Comparison of ENCODE assay signal across 1 cellular context in the genomic region with DNA sequence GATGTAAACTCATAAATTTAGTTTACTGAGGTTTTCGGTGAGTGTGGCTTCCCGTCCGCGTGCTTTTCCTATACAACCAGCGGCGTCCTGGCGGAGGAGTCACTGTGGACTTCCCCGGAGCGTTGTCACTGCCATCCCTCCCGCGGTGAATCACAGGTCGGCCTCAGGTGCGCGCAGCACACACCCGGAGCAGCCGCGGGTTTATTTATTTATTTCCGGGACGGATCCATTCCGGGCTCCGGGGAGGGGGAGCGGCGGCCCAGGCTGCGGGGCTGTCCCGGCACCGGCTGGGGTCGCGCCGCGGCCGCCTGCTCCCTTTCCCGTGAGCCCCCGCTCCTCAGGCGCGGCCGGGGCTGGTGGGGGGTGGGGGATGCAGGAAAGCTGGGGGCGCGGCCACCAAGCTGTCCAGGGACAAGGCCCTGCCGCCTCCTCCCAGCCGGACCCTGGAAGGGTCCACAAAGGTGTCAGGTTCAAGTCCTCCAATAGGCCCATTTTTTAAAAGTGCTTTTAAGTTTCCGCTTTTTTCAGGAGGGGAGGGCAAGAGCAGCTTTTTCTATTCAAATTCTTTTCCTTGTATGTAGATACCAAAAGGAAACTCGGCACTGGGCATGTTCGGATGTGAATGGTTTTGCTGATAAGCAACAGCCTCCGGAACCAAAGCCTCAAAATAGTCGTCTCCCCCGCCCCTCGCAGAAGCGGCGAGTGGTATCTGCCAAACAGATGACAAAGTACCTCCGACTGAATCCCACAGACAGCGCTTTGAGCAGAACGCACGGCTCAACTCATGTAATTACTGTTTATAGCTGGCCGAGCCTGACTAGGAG.
TF ChIP-seq lines count a peak whose summit lies in the region.

No MANE protein-coding gene starts in this region.

TF ChIP-seq in K562, 482 proteins besides CTCF, POLR2A, EP300 and RAD21 (continued from another document and continues in another):
- TF ChIP-seq, protein P1, sequence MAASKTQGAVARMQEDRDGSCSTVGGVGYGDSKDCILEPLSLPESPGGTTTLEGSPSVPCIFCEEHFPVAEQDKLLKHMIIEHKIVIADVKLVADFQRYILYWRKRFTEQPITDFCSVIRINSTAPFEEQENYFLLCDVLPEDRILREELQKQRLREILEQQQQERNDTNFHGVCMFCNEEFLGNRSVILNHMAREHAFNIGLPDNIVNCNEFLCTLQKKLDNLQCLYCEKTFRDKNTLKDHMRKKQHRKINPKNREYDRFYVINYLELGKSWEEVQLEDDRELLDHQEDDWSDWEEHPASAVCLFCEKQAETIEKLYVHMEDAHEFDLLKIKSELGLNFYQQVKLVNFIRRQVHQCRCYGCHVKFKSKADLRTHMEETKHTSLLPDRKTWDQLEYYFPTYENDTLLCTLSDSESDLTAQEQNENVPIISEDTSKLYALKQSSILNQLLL (CRISPR knock-in tag; IDR thresholded peaks at IDR 0.05; ENCODE audit: borderline replicate concordance): no peak
- TF ChIP-seq KDM4B (IDR thresholded peaks at IDR 0.05; ENCODE audit: borderline replicate concordance in 2 of 2, low read depth in 1 of 2) (0 out of 4 replicates have a peak, but pooled peaks of 1 of the 2 experiments have one; percentile 68), ZNF134 (CRISPR knock-in tag; conservative IDR thresholded peaks at IDR 0.05) (peak; percentile 81), ZNF41 (CRISPR knock-in tag; conservative IDR thresholded peaks at IDR 0.05) (no peak), EGR1 (conservative IDR thresholded peaks at IDR 0.05) (0 out of 2 replicates have a peak, but pooled peaks have one; percentile 9), SOX6 (IDR thresholded peaks at IDR 0.05) (peak; percentile 76; the same call in 1 of the 2 replicates), ZBTB1 (CRISPR knock-in tag; IDR thresholded peaks at IDR 0.05; ENCODE audit: borderline replicate concordance, low read depth) (no peak), CXXC5 (CRISPR knock-in tag; IDR thresholded peaks at IDR 0.05) (peak; percentile 62; the same call in 1 of the 2 replicates), SRSF9 (IDR thresholded peaks at IDR 0.05; ENCODE audit: borderline replicate concordance, low read depth, low read length) (no peak), MEF2A (IDR thresholded peaks at IDR 0.05; ENCODE audit: control insufficient read depth, low read depth, low read length) (peak; percentile 84), CC2D1A (IDR thresholded peaks at IDR 0.05) (peak; percentile 75; the same call in 1 of the 2 replicates), FOXM1 (IDR thresholded peaks at IDR 0.05; ENCODE audit: low read depth) (peak; percentile 88), FOXM1 (CRISPR knock-in tag; IDR thresholded peaks at IDR 0.05; ENCODE audit: low read depth) (no peak), POLR2AphosphoS2 (IDR thresholded peaks at IDR 0.05; ENCODE audit: low read length) (0 out of 2 replicates have a peak, but pooled peaks have one; percentile 47), ARNT (IDR thresholded peaks at IDR 0.05) (0 out of 4 replicates have a peak, but pooled peaks have one; percentile 38 to 54), PHB2 (IDR thresholded peaks at IDR 0.05; ENCODE audit: low read depth) (no peak), KDM5B (IDR thresholded peaks at IDR 0.05; ENCODE audit: insufficient replicate concordance, low read depth, low read length) (peak; percentile 56), PHTF2 (CRISPR knock-in tag; IDR thresholded peaks at IDR 0.05) (no peak), DIDO1 (tag; IDR thresholded peaks at IDR 0.05; ENCODE audit: low read depth) (no peak), ZNF184 (CRISPR knock-in tag; IDR thresholded peaks at IDR 0.05) (no peak), MBD2 (IDR thresholded peaks at IDR 0.05; ENCODE audit: borderline replicate concordance, low read depth) (peak; percentile 56; the same call in 1 of the 2 replicates), FIP1L1 (IDR thresholded peaks at IDR 0.05; ENCODE audit: low read depth, low read length, poor library complexity, severe bottlenecking) (no peak), ZNF124 (CRISPR knock-in tag; IDR thresholded peaks at IDR 0.05) (no peak), CEBPB (tag; IDR thresholded peaks at IDR 0.05) (no peak), FOXK2 (conservative IDR thresholded peaks at IDR 0.05 in 1 of 2, IDR thresholded peaks at IDR 0.05 in 1 of 2; ENCODE audit: low read depth in 2 of 2) (peak; percentile 78 to 96), ZNF830 (CRISPR knock-in tag; IDR thresholded peaks at IDR 0.05) (no peak), LCOR (CRISPR knock-in tag; IDR thresholded peaks at IDR 0.05) (peak; percentile 94), CCAR2 (IDR thresholded peaks at IDR 0.05; ENCODE audit: low read depth, low read length) (no peak), ZNF384 (IDR thresholded peaks at IDR 0.05; ENCODE audit: low read depth, low read length) (no peak), ILK (tag; IDR thresholded peaks at IDR 0.05; ENCODE audit: borderline replicate concordance, low read depth) (no peak)
- TF ChIP-seq, protein P2, sequence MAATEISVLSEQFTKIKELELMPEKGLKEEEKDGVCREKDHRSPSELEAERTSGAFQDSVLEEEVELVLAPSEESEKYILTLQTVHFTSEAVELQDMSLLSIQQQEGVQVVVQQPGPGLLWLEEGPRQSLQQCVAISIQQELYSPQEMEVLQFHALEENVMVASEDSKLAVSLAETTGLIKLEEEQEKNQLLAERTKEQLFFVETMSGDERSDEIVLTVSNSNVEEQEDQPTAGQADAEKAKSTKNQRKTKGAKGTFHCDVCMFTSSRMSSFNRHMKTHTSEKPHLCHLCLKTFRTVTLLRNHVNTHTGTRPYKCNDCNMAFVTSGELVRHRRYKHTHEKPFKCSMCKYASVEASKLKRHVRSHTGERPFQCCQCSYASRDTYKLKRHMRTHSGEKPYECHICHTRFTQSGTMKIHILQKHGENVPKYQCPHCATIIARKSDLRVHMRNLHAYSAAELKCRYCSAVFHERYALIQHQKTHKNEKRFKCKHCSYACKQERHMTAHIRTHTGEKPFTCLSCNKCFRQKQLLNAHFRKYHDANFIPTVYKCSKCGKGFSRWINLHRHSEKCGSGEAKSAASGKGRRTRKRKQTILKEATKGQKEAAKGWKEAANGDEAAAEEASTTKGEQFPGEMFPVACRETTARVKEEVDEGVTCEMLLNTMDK (IDR thresholded peaks at IDR 0.05; ENCODE audit: borderline replicate concordance, insufficient read depth, low read depth, low read length, poor library complexity, severe bottlenecking): no peak
- TF ChIP-seq, protein P3, sequence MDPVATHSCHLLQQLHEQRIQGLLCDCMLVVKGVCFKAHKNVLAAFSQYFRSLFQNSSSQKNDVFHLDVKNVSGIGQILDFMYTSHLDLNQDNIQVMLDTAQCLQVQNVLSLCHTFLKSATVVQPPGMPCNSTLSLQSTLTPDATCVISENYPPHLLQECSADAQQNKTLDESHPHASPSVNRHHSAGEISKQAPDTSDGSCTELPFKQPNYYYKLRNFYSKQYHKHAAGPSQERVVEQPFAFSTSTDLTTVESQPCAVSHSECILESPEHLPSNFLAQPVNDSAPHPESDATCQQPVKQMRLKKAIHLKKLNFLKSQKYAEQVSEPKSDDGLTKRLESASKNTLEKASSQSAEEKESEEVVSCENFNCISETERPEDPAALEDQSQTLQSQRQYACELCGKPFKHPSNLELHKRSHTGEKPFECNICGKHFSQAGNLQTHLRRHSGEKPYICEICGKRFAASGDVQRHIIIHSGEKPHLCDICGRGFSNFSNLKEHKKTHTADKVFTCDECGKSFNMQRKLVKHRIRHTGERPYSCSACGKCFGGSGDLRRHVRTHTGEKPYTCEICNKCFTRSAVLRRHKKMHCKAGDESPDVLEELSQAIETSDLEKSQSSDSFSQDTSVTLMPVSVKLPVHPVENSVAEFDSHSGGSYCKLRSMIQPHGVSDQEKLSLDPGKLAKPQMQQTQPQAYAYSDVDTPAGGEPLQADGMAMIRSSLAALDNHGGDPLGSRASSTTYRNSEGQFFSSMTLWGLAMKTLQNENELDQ (CRISPR knock-in tag; IDR thresholded peaks at IDR 0.05; ENCODE audit: borderline replicate concordance): no peak
- TF ChIP-seq, protein P4, sequence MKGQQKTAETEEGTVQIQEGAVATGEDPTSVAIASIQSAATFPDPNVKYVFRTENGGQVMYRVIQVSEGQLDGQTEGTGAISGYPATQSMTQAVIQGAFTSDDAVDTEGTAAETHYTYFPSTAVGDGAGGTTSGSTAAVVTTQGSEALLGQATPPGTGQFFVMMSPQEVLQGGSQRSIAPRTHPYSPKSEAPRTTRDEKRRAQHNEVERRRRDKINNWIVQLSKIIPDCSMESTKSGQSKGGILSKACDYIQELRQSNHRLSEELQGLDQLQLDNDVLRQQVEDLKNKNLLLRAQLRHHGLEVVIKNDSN (CRISPR knock-in tag; IDR thresholded peaks at IDR 0.05): no peak
- TF ChIP-seq, protein P5, sequence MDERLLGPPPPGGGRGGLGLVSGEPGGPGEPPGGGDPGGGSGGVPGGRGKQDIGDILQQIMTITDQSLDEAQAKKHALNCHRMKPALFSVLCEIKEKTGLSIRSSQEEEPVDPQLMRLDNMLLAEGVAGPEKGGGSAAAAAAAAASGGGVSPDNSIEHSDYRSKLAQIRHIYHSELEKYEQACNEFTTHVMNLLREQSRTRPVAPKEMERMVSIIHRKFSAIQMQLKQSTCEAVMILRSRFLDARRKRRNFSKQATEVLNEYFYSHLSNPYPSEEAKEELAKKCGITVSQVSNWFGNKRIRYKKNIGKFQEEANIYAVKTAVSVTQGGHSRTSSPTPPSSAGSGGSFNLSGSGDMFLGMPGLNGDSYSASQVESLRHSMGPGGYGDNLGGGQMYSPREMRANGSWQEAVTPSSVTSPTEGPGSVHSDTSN (CRISPR knock-in tag; IDR thresholded peaks at IDR 0.05; ENCODE audit: low read depth): no peak
- TF ChIP-seq, protein P5 (tag; conservative IDR thresholded peaks at IDR 0.05; ENCODE audit: low read depth): peak; percentile 94
- TF ChIP-seq, protein P6, sequence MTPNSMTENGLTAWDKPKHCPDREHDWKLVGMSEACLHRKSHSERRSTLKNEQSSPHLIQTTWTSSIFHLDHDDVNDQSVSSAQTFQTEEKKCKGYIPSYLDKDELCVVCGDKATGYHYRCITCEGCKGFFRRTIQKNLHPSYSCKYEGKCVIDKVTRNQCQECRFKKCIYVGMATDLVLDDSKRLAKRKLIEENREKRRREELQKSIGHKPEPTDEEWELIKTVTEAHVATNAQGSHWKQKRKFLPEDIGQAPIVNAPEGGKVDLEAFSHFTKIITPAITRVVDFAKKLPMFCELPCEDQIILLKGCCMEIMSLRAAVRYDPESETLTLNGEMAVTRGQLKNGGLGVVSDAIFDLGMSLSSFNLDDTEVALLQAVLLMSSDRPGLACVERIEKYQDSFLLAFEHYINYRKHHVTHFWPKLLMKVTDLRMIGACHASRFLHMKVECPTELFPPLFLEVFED (CRISPR knock-in tag; conservative IDR thresholded peaks at IDR 0.05): no peak
- TF ChIP-seq, protein P7, sequence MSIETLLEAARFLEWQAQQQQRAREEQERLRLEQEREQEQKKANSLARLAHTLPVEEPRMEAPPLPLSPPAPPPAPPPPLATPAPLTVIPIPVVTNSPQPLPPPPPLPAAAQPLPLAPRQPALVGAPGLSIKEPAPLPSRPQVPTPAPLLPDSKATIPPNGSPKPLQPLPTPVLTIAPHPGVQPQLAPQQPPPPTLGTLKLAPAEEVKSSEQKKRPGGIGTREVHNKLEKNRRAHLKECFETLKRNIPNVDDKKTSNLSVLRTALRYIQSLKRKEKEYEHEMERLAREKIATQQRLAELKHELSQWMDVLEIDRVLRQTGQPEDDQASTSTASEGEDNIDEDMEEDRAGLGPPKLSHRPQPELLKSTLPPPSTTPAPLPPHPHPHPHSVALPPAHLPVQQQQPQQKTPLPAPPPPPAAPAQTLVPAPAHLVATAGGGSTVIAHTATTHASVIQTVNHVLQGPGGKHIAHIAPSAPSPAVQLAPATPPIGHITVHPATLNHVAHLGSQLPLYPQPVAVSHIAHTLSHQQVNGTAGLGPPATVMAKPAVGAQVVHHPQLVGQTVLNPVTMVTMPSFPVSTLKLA (conservative IDR thresholded peaks at IDR 0.05): peak; percentile 18 to 50
- TF ChIP-seq, protein P8, sequence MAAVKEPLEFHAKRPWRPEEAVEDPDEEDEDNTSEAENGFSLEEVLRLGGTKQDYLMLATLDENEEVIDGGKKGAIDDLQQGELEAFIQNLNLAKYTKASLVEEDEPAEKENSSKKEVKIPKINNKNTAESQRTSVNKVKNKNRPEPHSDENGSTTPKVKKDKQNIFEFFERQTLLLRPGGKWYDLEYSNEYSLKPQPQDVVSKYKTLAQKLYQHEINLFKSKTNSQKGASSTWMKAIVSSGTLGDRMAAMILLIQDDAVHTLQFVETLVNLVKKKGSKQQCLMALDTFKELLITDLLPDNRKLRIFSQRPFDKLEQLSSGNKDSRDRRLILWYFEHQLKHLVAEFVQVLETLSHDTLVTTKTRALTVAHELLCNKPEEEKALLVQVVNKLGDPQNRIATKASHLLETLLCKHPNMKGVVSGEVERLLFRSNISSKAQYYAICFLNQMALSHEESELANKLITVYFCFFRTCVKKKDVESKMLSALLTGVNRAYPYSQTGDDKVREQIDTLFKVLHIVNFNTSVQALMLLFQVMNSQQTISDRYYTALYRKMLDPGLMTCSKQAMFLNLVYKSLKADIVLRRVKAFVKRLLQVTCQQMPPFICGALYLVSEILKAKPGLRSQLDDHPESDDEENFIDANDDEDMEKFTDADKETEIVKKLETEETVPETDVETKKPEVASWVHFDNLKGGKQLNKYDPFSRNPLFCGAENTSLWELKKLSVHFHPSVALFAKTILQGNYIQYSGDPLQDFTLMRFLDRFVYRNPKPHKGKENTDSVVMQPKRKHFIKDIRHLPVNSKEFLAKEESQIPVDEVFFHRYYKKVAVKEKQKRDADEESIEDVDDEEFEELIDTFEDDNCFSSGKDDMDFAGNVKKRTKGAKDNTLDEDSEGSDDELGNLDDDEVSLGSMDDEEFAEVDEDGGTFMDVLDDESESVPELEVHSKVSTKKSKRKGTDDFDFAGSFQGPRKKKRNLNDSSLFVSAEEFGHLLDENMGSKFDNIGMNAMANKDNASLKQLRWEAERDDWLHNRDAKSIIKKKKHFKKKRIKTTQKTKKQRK (IDR thresholded peaks at IDR 0.05; ENCODE audit: borderline replicate concordance, low read depth, low read length): no peak
- TF ChIP-seq, protein P9, sequence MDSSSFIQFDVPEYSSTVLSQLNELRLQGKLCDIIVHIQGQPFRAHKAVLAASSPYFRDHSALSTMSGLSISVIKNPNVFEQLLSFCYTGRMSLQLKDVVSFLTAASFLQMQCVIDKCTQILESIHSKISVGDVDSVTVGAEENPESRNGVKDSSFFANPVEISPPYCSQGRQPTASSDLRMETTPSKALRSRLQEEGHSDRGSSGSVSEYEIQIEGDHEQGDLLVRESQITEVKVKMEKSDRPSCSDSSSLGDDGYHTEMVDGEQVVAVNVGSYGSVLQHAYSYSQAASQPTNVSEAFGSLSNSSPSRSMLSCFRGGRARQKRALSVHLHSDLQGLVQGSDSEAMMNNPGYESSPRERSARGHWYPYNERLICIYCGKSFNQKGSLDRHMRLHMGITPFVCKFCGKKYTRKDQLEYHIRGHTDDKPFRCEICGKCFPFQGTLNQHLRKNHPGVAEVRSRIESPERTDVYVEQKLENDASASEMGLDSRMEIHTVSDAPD (CRISPR knock-in tag; IDR thresholded peaks at IDR 0.05): no peak
